Comparison of ENCODE assay signal across 9 cellular contexts in the genomic region with DNA sequence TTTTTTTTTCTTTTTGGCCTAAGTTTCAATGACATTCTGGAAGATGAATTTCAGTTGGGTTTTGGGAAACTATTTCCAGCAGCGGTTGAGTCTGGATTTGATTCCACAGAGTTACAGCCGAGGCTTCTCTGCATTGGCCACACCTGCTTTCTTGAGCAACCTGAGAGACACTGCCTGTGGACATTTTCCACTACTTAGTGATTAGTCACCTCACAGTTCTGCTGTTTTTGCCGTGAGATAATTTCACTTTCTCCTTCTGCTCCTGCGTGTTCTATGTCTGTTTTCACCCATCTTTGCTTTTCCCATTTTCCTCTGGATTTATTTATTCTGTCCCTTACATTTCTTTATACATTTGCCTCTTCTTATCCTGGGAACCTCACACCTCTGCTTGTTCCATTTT.
DNase-seq lines count a peak whose midpoint lies in the region; FAIRE-seq and TF ChIP-seq lines count a peak whose summit lies in the region.
"Had no signal": no experiment of that assay in that cellular context is flagged by ENCODE, and none has a peak within 500 bp of the region (broad histone marks: within the 10 kb centered on the region; RNA-seq: fewer than 3 reads in every experiment).

No MANE protein-coding gene starts in this region.

- no peaks in the 10 kb centered on the region for H3K9me3 ChIP-seq in muscle layer of duodenum (ENCODE audit: control insufficient read depth in 1 of 2, low read length in 2 of 2)

- H3K4me3 ChIP-seq in epithelial cell of proximal tubule (ENCODE audit: low read depth, low read length) (peak overlapping the region; percentile 46), muscle layer of duodenum (ENCODE audit: low read depth in 1 of 2, low read length in 2 of 2) (peak overlapping the region in 1 of 2 donors; percentile 3)

- no peak for FAIRE-seq in D721Med (lab: Jason Lieb, UNC)

- peak overlapping the region; percentile 68 for H3K27ac ChIP-seq in muscle layer of duodenum (ENCODE audit: low read length)

- H3K27me3 ChIP-seq in muscle layer of duodenum (ENCODE audit: low read depth, low read length) = no peaks in the 10 kb centered on the region

- in situ Hi-C loops in ACHN (cut with HindIII; ENCODE audit: low pct_ligation_motif_present, low pct_unique_long_range_greater_than_20kb, low sequenced_read_pairs) = no loop called here

- H3K36me3 ChIP-seq in muscle layer of duodenum (ENCODE audit: control insufficient read depth in 1 of 2, insufficient read depth in 2 of 2, low read length in 2 of 2) = peaks cover 0 to 7% of the 10 kb centered on the region in 2 donors

- H3K4me1 ChIP-seq in muscle layer of duodenum (ENCODE audit: control insufficient read depth in 1 of 2, insufficient read depth in 2 of 2, low read length in 2 of 2) = peaks cover 3 to 16% of the 10 kb centered on the region in 2 donors

- TF ChIP-seq CTCF in epithelial cell of proximal tubule (conservative IDR thresholded peaks at IDR 0.05; ENCODE audit: low read depth, low read length) (no peak), D721Med (IDR thresholded peaks at IDR 0.05; ENCODE audit: insufficient read depth, missing control alignments) (no peak)

- DNase-seq in ACHN (peak; percentile 79), LoVo (ENCODE audit: low spot score) (peak; percentile 23), epithelial cell of proximal tubule (ENCODE audit: low read depth) (peak; percentile 74), D721Med (ENCODE audit: insufficient read length, low spot score) (no peak), NCI-H524 treated with DMSO at 0.1 percent for 48 hours (lab: John Stamatoyannopoulos, UW) (no peak), COR-L47 (lab: John Stamatoyannopoulos, UW) (no peak), NCI-H1694 (lab: John Stamatoyannopoulos, UW) (no peak)
- DNase-seq: NCI-H1048 had no signal

Comparison
In these comparisons a context has a peak if more than half of its experiments do, and no peak if none do; other contexts are left out.
1. DNase-seq: peak in ACHN (single experiment), LoVo (single experiment) and epithelial cell of proximal tubule (single experiment); none in D721Med (single experiment), NCI-H524 treated with DMSO at 0.1 percent for 48 hours (single experiment), COR-L47 (single experiment) and NCI-H1694 (single experiment).